Comparison of ENCODE assay signal across 8 cellular contexts in genomic region chr5:16937023-16937379, GRCh38. TPM values are rescaled to one million over a fixed set of nuclear protein-coding genes. Genes with fewer than 3 reads are reported as not detected.
A peak's percentile ranks its signal among the peaks of the same experiment; 100 is the strongest.
DNase-seq lines count a peak whose midpoint lies in the region; ATAC-seq and TF ChIP-seq lines count a peak whose summit lies in the region.

No MANE protein-coding gene starts in this region.

- intact Hi-C loops in left colon (cut with DNase I, micrococcal nuclease) = loop anchor here in 1 of 2 donors (10.0 kb wide), 1 partner anchor 142 kb away; no protein-coding TSS in a partner anchor

- H3K4me1 Mint-ChIP-seq in activated naive CD8-positive, alpha-beta T cell (ENCODE audit: low read depth) = peaks cover 14% of the 10 kb centered on the region
- H3K4me1 Mint-ChIP-seq in activated naive CD8-positive, alpha-beta T cell treated with anti-CD3 and anti-CD28 coated beads, Interleukin-2, amount 50 U/mL, for 24 hours = peaks cover 13% of the 10 kb centered on the region
- H3K4me1 Mint-ChIP-seq in activated CD8-positive, alpha-beta T cell treated with anti-CD3 and anti-CD28 coated beads, Interleukin-2, amount 10 ng/mL, durations not matched to agents 7 days and 5 days (ENCODE audit: low read depth) = peaks cover 10% of the 10 kb centered on the region

- WGBS in tibial nerve, 2 donors = 41 to 42% methylated on average over 10 of the region's 10 CpGs

- no peaks in the 10 kb centered on the region for H3K36me3 Mint-ChIP-seq in activated naive CD8-positive, alpha-beta T cell
- H3K36me3 Mint-ChIP-seq in activated naive CD8-positive, alpha-beta T cell treated with anti-CD3 and anti-CD28 coated beads, Interleukin-2, amount 50 U/mL, for 24 hours (ENCODE audit: low read depth) = no peaks in the 10 kb centered on the region
- H3K36me3 Mint-ChIP-seq in activated CD8-positive, alpha-beta T cell treated with anti-CD3 and anti-CD28 coated beads, Interleukin-2, amount 10 ng/mL, durations not matched to agents 7 days and 5 days (ENCODE audit: low read depth) = no peaks in the 10 kb centered on the region

- H3K36me3 ChIP-seq in tibial nerve = no peaks in the 10 kb centered on the region

- peak overlapping the region; percentile 65 to 84 (median 74) for H3K4me3 ChIP-seq in tibial nerve

- TF ChIP-seq CTCF in tibial nerve (IDR thresholded peaks at IDR 0.05) = no peak

- CTCF ChIA-PET in activated CD8-positive, alpha-beta T cell treated with anti-CD3 and anti-CD28 coated beads, Interleukin-2, amount 10 ng/mL, durations not matched to agents 7 days and 5 days (lab: Charles Lee) = no interaction called here

- peak overlapping the region; percentile 79 for H3K4me3 Mint-ChIP-seq in activated naive CD8-positive, alpha-beta T cell
- H3K4me3 Mint-ChIP-seq in activated naive CD8-positive, alpha-beta T cell treated with anti-CD3 and anti-CD28 coated beads, Interleukin-2, amount 50 U/mL, for 24 hours = no peak overlapping the region
- peak overlapping the region; percentile 10 for H3K4me3 Mint-ChIP-seq in activated CD8-positive, alpha-beta T cell treated with anti-CD3 and anti-CD28 coated beads, Interleukin-2, amount 10 ng/mL, durations not matched to agents 7 days and 5 days

- no peak overlapping the region for H3K27ac Mint-ChIP-seq in activated naive CD8-positive, alpha-beta T cell
- H3K27ac Mint-ChIP-seq in activated naive CD8-positive, alpha-beta T cell treated with anti-CD3 and anti-CD28 coated beads, Interleukin-2, amount 50 U/mL, for 24 hours = no peak overlapping the region
- H3K27ac Mint-ChIP-seq in activated CD8-positive, alpha-beta T cell treated with anti-CD3 and anti-CD28 coated beads, Interleukin-2, amount 10 ng/mL, durations not matched to agents 7 days and 5 days = no peak overlapping the region

- peak overlapping the region in 2 of 4 donors; percentile 63 to 82 for H3K27ac ChIP-seq in tibial nerve

- TF ChIP-seq POLR2A in tibial nerve (IDR thresholded peaks at IDR 0.05) = no peak

- peaks cover 56% of the 10 kb centered on the region for H3K27me3 Mint-ChIP-seq in activated naive CD8-positive, alpha-beta T cell
- peaks cover 68% of the 10 kb centered on the region for H3K27me3 Mint-ChIP-seq in activated naive CD8-positive, alpha-beta T cell treated with anti-CD3 and anti-CD28 coated beads, Interleukin-2, amount 50 U/mL, for 24 hours
- peaks cover 55% of the 10 kb centered on the region for H3K27me3 Mint-ChIP-seq in activated CD8-positive, alpha-beta T cell treated with anti-CD3 and anti-CD28 coated beads, Interleukin-2, amount 10 ng/mL, durations not matched to agents 7 days and 5 days (ENCODE audit: low read depth)

- no peak for ATAC-seq in activated naive CD8-positive, alpha-beta T cell treated with anti-CD3 and anti-CD28 coated beads, Interleukin-2, amount 50 U/mL, for 24 hours
- ATAC-seq in activated CD8-positive, alpha-beta T cell treated with anti-CD3 and anti-CD28 coated beads, Interleukin-2, amount 10 ng/mL, durations not matched to agents 7 days and 5 days = no peak
- peak; percentile 67 for ATAC-seq in left colon
- no peak for ATAC-seq in GM21825 (IDR thresholded peaks at IDR 0.05; ENCODE audit: unreplicated experiment)

- peaks cover 0 to 29% (median 2%) of the 10 kb centered on the region in 4 donors for H3K4me1 ChIP-seq in tibial nerve

- POLR2A ChIA-PET in activated CD8-positive, alpha-beta T cell treated with anti-CD3 and anti-CD28 coated beads, Interleukin-2, amount 10 ng/mL, durations not matched to agents 7 days and 5 days (lab: Charles Lee) = no interaction called here

- DNase-seq in activated naive CD8-positive, alpha-beta T cell treated with anti-CD3 and anti-CD28 coated beads, Interleukin-2, amount 50 U/mL, for 24 hours = no peak
- DNase-seq in activated CD8-positive, alpha-beta T cell treated with anti-CD3 and anti-CD28 coated beads, Interleukin-2, amount 10 ng/mL, durations not matched to agents 7 days and 5 days = no peak
- DNase-seq in left colon (peak; percentile 68 to 75), tibial nerve (ENCODE audit: low spot score in 2 of 2) (no peak), NCI-H510A treated with DMSO at 0.1 percent for 48 hours (lab: John Stamatoyannopoulos, UW) (no peak)
- no peak for DNase-seq in effector CD4-positive, alpha-beta T cell

- H3K9me3 Mint-ChIP-seq in activated naive CD8-positive, alpha-beta T cell (ENCODE audit: low read depth) = no peaks in the 10 kb centered on the region
- H3K9me3 Mint-ChIP-seq in activated naive CD8-positive, alpha-beta T cell treated with anti-CD3 and anti-CD28 coated beads, Interleukin-2, amount 50 U/mL, for 24 hours = no peaks in the 10 kb centered on the region
- H3K9me3 Mint-ChIP-seq in activated CD8-positive, alpha-beta T cell treated with anti-CD3 and anti-CD28 coated beads, Interleukin-2, amount 10 ng/mL, durations not matched to agents 7 days and 5 days (ENCODE audit: insufficient read depth) = no peaks in the 10 kb centered on the region

- H3K27me3 ChIP-seq in tibial nerve = no peaks in the 10 kb centered on the region

- no peak for TF ChIP-seq EP300 in tibial nerve (IDR thresholded peaks at IDR 0.05)

- no peaks in the 10 kb centered on the region for H3K9me3 ChIP-seq in tibial nerve

RNA-seq across cellular contexts. Expression of gene MYO10, which starts 0.9 kb away (rescaled TPM):
- not detected for total RNA-seq in activated CD8-positive, alpha-beta T cell treated with anti-CD3 and anti-CD28 coated beads, Interleukin-2, amount 10 ng/mL, durations not matched to agents 7 days and 5 days
- 10 to 100 TPM; 57.6 to 71.7 TPM for total RNA-seq in left colon
- total RNA-seq in tibial nerve = 10 to 100 TPM; 30.6 to 55.9 (median 38.2) TPM

Comparison
In these comparisons a context has a peak if more than half of its experiments do, and no peak if none do; other contexts are left out.
1. DNase-seq: peak in left colon (2 of 2); none in activated naive CD8-positive, alpha-beta T cell treated with anti-CD3 and anti-CD28 coated beads, Interleukin-2, amount 50 U/mL, for 24 hours (single experiment), activated CD8-positive, alpha-beta T cell treated with anti-CD3 and anti-CD28 coated beads, Interleukin-2, amount 10 ng/mL, durations not matched to agents 7 days and 5 days (single experiment), tibial nerve (0 of 2), NCI-H510A treated with DMSO at 0.1 percent for 48 hours (single experiment) and effector CD4-positive, alpha-beta T cell (single experiment).
2. RNA of gene MYO10, which starts 0.9 kb away (total RNA-seq): 57.6 to 71.7 TPM in left colon and 30.6 to 55.9 TPM in tibial nerve; not detected in activated CD8-positive, alpha-beta T cell treated with anti-CD3 and anti-CD28 coated beads, Interleukin-2, amount 10 ng/mL, durations not matched to agents 7 days and 5 days; every median in the first group is over 10 times any median in the second.